In the genomic region with DNA sequence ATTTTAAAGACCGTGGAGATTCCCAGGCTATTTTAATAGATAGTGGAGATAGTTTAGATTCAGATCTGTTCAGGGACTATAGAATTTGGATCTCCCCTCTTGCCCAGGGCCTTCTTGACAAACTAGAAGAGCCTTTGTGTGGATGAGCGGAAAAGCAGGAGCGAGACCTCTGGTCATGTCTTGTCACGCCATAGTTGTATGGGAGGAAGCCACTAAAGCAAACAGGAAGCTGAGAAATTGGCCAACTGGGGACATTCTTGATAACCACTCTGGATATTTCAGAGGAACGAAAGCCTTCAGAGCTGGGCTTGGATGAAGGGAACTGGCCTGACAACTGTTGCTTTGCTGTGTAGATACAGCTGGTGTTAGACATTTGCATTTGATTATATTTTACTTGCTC, we compare ENCODE assay signal across 20 cellular contexts.
"Had no signal": no experiment of that assay in that cellular context is flagged by ENCODE, and none has a peak within 500 bp of the region (broad histone marks: within the 10 kb centered on the region; RNA-seq: fewer than 3 reads in every experiment).

No MANE protein-coding gene starts in this region.

- H3K4me1 ChIP-seq: esophagus muscularis mucosa, heart right ventricle, neural progenitor cell, right atrium auricular region, sigmoid colon, stomach, transverse colon had no signal

- DNase-seq: effector memory CD8-positive, alpha-beta T cell; heart right ventricle; hypothalamus; midbrain; nucleus accumbens; ovary; sigmoid colon; stimulated activated CD4-positive, alpha-beta T cell treated with anti-CD3 and anti-CD28 coated beads, Interleukin-2, amount 100 ng/mL, for 24 hours; stimulated activated naive CD4-positive, alpha-beta T cell; stomach; substantia nigra; transverse colon had no signal

- H3K27me3 ChIP-seq: esophagus muscularis mucosa, neural progenitor cell, ovary, right atrium auricular region, sigmoid colon, stomach, transverse colon had no signal

- H3K27ac ChIP-seq: epithelial cell of prostate, esophagus muscularis mucosa, heart right ventricle, neural progenitor cell, ovary, right atrium auricular region, sigmoid colon, skin epidermis, thoracic aorta, transverse colon had no signal

- H3K4me3 ChIP-seq: esophagus muscularis mucosa, heart right ventricle, neural progenitor cell, ovary, right atrium auricular region, sigmoid colon, skin epidermis, stomach, thoracic aorta, transverse colon had no signal

- H3K9me3 ChIP-seq: esophagus muscularis mucosa, ovary, right atrium auricular region, sigmoid colon, stomach, thoracic aorta, transverse colon had no signal

- H3K36me3 ChIP-seq: esophagus muscularis mucosa, heart right ventricle, neural progenitor cell, ovary, right atrium auricular region, sigmoid colon, stomach, thoracic aorta, transverse colon had no signal

- ATAC-seq: effector memory CD8-positive, alpha-beta T cell; heart right ventricle; left lobe of liver; natural killer cell treated with Interleukin-12 subunit alpha and Interleukin-12 subunit beta and Interleukin-15 and Interleukin-18, amount 100 ng/mL, for 72 hours had no signal
